12 cellular contexts compared by ENCODE assay signal in the genomic region with DNA sequence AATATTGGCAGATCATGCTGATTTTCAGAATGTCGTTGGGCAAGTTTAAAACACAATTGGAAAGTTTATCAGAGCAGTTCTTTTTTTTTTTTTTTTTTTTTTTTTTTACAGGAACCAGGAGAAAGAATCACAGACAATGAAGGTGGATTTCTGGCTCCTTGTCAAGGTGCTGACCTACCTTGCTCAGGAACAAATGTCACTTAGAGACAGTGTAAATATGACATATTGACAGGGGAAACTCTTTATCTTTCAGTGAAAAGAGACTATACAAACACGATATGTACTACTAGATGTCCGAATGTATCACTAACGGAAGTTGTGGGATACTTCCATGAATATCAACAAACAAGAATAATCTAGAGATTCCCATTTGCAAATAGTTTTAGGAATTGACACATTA.
DNase-seq lines count a peak whose midpoint lies in the region; ATAC-seq and TF ChIP-seq lines count a peak whose summit lies in the region.
"Had no signal": no experiment of that assay in that cellular context is flagged by ENCODE, and none has a peak within 500 bp of the region (broad histone marks: within the 10 kb centered on the region; RNA-seq: fewer than 3 reads in every experiment).

No MANE protein-coding gene starts in this region.

- H3K4me2 ChIP-seq in GM23248 (ENCODE audit: unreplicated experiment) (no peak overlapping the region), mesenchymal stem cell (ENCODE audit: low read length, poor library complexity, severe bottlenecking) (no peak overlapping the region)
- H3K4me2 ChIP-seq: SK-N-SH had no signal

- TF ChIP-seq CTCF in transverse colon (IDR thresholded peaks at IDR 0.05), result no peak

- no peaks in the 10 kb centered on the region for H3K27me3 ChIP-seq in GM23248 (replicated peaks; ENCODE audit: insufficient read depth)
- H3K27me3 ChIP-seq in mesenchymal stem cell (ENCODE audit: control insufficient read depth in 1 of 2, insufficient read depth in 1 of 2, low read length in 2 of 2), result no peaks in the 10 kb centered on the region
- H3K27me3 ChIP-seq in transverse colon, result no peaks in the 10 kb centered on the region

- H3K23ac ChIP-seq in mesenchymal stem cell (ENCODE audit: low read length in 2 of 2), result no peak overlapping the region

- H2BK12ac ChIP-seq in mesenchymal stem cell (ENCODE audit: low read length in 2 of 2), result no peak overlapping the region

- H3K27ac ChIP-seq in GM23248, result no peak overlapping the region; the same call in 1 of the 2 replicates
- no peak overlapping the region for H3K27ac ChIP-seq in mesenchymal stem cell (ENCODE audit: low read length, poor library complexity, severe bottlenecking)
- no peak overlapping the region for H3K27ac ChIP-seq in transverse colon

- intact Hi-C loops in transverse colon (cut with DNase I; ENCODE audit: low total_unique reads), result no loop called here

- H2AFZ ChIP-seq in GM23248, result peak overlapping the region; percentile 58; the same call in 1 of the 2 replicates
- no peak overlapping the region for H2AFZ ChIP-seq in mesenchymal stem cell (ENCODE audit: low read depth, low read length)

- H3F3A ChIP-seq in GM23248 (ENCODE audit: insufficient read depth), result peaks cover 5% of the 10 kb centered on the region; the same call in 1 of the 2 replicates

- H3K18ac ChIP-seq in mesenchymal stem cell (ENCODE audit: low read depth in 1 of 2, low read length in 2 of 2), result no peak overlapping the region

- H4K20me1 ChIP-seq in GM23248 (ENCODE audit: insufficient read depth), result no peaks in the 10 kb centered on the region

- H3K9me3 ChIP-seq in GM23248 (ENCODE audit: low read depth) (no peaks in the 10 kb centered on the region), mesenchymal stem cell (ENCODE audit: control insufficient read depth, low read length) (no peaks in the 10 kb centered on the region), transverse colon (no peaks in the 10 kb centered on the region)
- H3K9me3 ChIP-seq: SK-N-SH had no signal

- in situ Hi-C loops in GM23248 (cut with MboI), result no loop called here
- in situ Hi-C loops in transverse colon (cut with MboI; ENCODE audit: low pct_ligation_motif_present in 1 of 4, low pct_unique_long_range_greater_than_20kb in 1 of 4, low sequenced_read_pairs in 3 of 4), result no loop called here

- no peak for ATAC-seq in HG02870 (IDR thresholded peaks at IDR 0.05; ENCODE audit: unreplicated experiment)
- ATAC-seq in HG03442 (IDR thresholded peaks at IDR 0.05; ENCODE audit: unreplicated experiment), result no peak

- H3K36me3 ChIP-seq in GM23248 (ENCODE audit: low read depth) (no peaks in the 10 kb centered on the region), mesenchymal stem cell (ENCODE audit: control insufficient read depth in 1 of 2, insufficient read depth in 2 of 2, low read depth in 1 of 2, low read length in 2 of 2) (no peaks in the 10 kb centered on the region), transverse colon (no peaks in the 10 kb centered on the region)

- no peak overlapping the region for H3K4me3 ChIP-seq in GM23248
- no peak overlapping the region for H3K4me3 ChIP-seq in mesenchymal stem cell (ENCODE audit: insufficient read depth in 1 of 2, low read depth in 1 of 2, low read length in 2 of 2)
- H3K4me3 ChIP-seq in transverse colon, result no peak overlapping the region

- no peak for TF ChIP-seq EP300 in transverse colon (IDR thresholded peaks at IDR 0.05; ENCODE audit: low read depth)

- no peak overlapping the region for H2BK5ac ChIP-seq in mesenchymal stem cell (ENCODE audit: low read depth, low read length, poor library complexity, severe bottlenecking)

- H4K8ac ChIP-seq in mesenchymal stem cell (ENCODE audit: low read length), result no peak overlapping the region

- no peak overlapping the region for H3K14ac ChIP-seq in mesenchymal stem cell (ENCODE audit: low read length in 2 of 2)

- no peak for TF ChIP-seq POLR2A in transverse colon (IDR thresholded peaks at IDR 0.05)

- DNase-seq in COR-L47 (lab: John Stamatoyannopoulos, UW), result peak; percentile 1
- DNase-seq in GM23248, result no peak
- DNase-seq in NCI-H748 (lab: John Stamatoyannopoulos, UW; ENCODE audit: unreplicated experiment), result peak; percentile 57
- DNase-seq in mesenchymal stem cell, result no peak
- no peak for DNase-seq in transverse colon
- DNase-seq: GF-D8, NCI-H1436, NCI-H524, SHP77, SK-N-SH had no signal

- no peak overlapping the region for H3K9ac ChIP-seq in GM23248
- peak overlapping the region; percentile 70 for H3K9ac ChIP-seq in mesenchymal stem cell (ENCODE audit: low read length)
- H3K9ac ChIP-seq: SK-N-SH had no signal

- WGBS in GM23248 (ENCODE audit: low coverage in 1 of 2, low lambda C conversion rate in 2 of 2, missing lambda C conversion rate in 2 of 2), 2 experiments, result 67 to 76% methylated on average over 4 of the region's 4 CpGs
- WGBS in mesenchymal stem cell, result 50% methylated on average over 1 of the region's 4 CpGs
- 65 to 73% methylated on average over 4 of the region's 4 CpGs for WGBS in transverse colon (ENCODE audit: low coverage in 1 of 2), 2 donors

- H2BK15ac ChIP-seq in mesenchymal stem cell (ENCODE audit: low read depth, poor library complexity, severe bottlenecking), result no peak overlapping the region

- peaks cover 3% of the 10 kb centered on the region for H3K79me1 ChIP-seq in mesenchymal stem cell (replicated peaks; ENCODE audit: low read length, poor library complexity, severe bottlenecking)

- H2AK5ac ChIP-seq in mesenchymal stem cell (ENCODE audit: low read length, severe bottlenecking), result no peak overlapping the region

- no peak overlapping the region for H4K91ac ChIP-seq in mesenchymal stem cell (ENCODE audit: low read length)

- H3K4me1 ChIP-seq in GM23248 (ENCODE audit: insufficient read depth), result peaks cover 33% of the 10 kb centered on the region
- H3K4me1 ChIP-seq in mesenchymal stem cell (ENCODE audit: control insufficient read depth, insufficient read depth, low read depth, low read length), result peaks cover 6% of the 10 kb centered on the region
- H3K4me1 ChIP-seq in transverse colon, result peaks cover 0 to 6% (median 0%) of the 10 kb centered on the region in 4 donors

- no peaks in the 10 kb centered on the region for H3K79me2 ChIP-seq in GM23248 (ENCODE audit: insufficient read depth)

- H3K4ac ChIP-seq in mesenchymal stem cell (ENCODE audit: low read depth in 1 of 2, low read length in 2 of 2), result no peak overlapping the region

- no peak overlapping the region for H2BK120ac ChIP-seq in mesenchymal stem cell (ENCODE audit: low read depth, low read length)

- no peaks in the 10 kb centered on the region for H3K9me2 ChIP-seq in GM23248 (ENCODE audit: insufficient read depth)
- H3K9me2 ChIP-seq: SK-N-SH had no signal

Comparison
In these comparisons a context has a peak if more than half of its experiments do, and no peak if none do; other contexts are left out.
1. DNase-seq: peak in COR-L47 (single experiment) and NCI-H748 (single experiment); none in GM23248 (single experiment), mesenchymal stem cell (single experiment) and transverse colon (single experiment).